Comparison of ENCODE assay signal across 38 cellular contexts in genomic region chr13:45713106-45713690, GRCh38. TPM values are rescaled to one million over a fixed set of nuclear protein-coding genes. Genes with fewer than 3 reads are reported as not detected.
"Had no signal": no experiment of that assay in that cellular context is flagged by ENCODE, and none has a peak within 500 bp of the region (broad histone marks: within the 10 kb centered on the region; RNA-seq: fewer than 3 reads in every experiment).

No MANE protein-coding gene starts in this region.

- H3K4me3 Mint-ChIP-seq: activated CD8-positive, alpha-beta T cell treated with anti-CD3 and anti-CD28 coated beads for 36 hours; activated naive CD4-positive, alpha-beta T cell treated with anti-CD3 and anti-CD28 coated beads, Interleukin-2, amount 10 ng/mL, durations not matched to agents 7 days and 5 days; activated naive CD8-positive, alpha-beta T cell treated with anti-CD3 and anti-CD28 coated beads, Interleukin-2, amount 10 ng/mL, durations not matched to agents 7 days and 5 days; activated T-cell treated with anti-CD3 and anti-CD28 coated beads, Interleukin-2, amount 50 U/mL, for 24 hours; activated T-cell treated with anti-CD3 and anti-CD28 coated beads, Interleukin-2, amount 50 U/mL, for 72 hours; central memory CD8-positive, alpha-beta T cell; dendritic cell treated with granulocyte-macrophage colony-stimulating factor and Interleukin-4, amounts not matched to agents 40 ng/mL and 50 ng/mL, for 4 days; effector memory CD8-positive, alpha-beta T cell; T-helper 17 cell; T-helper 2 cell treated with Interferon-gamma antibody and Interleukin-4, amounts not matched to agents 5 μg/mL and 100 μg/mL, for 36 hours had no signal

- FAIRE-seq: astrocyte had no signal

- H3K36me3 Mint-ChIP-seq: activated naive CD4-positive, alpha-beta T cell treated with anti-CD3 and anti-CD28 coated beads, Interleukin-2, amount 10 ng/mL, durations not matched to agents 7 days and 5 days; activated naive CD4-positive, alpha-beta T cell treated with anti-CD3 and anti-CD28 coated beads, Interleukin-2, amount 50 U/mL, for 72 hours; activated naive CD8-positive, alpha-beta T cell treated with anti-CD3 and anti-CD28 coated beads, Interleukin-2, amount 10 ng/mL, durations not matched to agents 7 days and 5 days had no signal

- H3K4me3 ChIP-seq: coronary artery, dorsolateral prefrontal cortex, esophagus muscularis mucosa, gastrocnemius medialis, heart left ventricle had no signal

- H3K4me1 ChIP-seq: esophagus muscularis mucosa, foreskin keratinocyte, gastrocnemius medialis, heart left ventricle had no signal

- H3K27me3 Mint-ChIP-seq: activated CD8-positive, alpha-beta T cell treated with anti-CD3 and anti-CD28 coated beads for 36 hours; activated naive CD4-positive, alpha-beta T cell treated with anti-CD3 and anti-CD28 coated beads, Interleukin-2, amount 10 ng/mL, durations not matched to agents 7 days and 5 days; activated T-cell treated with anti-CD3 and anti-CD28 coated beads, Interleukin-2, amount 50 U/mL, for 24 hours; dendritic cell treated with granulocyte-macrophage colony-stimulating factor and Interleukin-4, amounts not matched to agents 40 ng/mL and 50 ng/mL, for 4 days had no signal

- H3K27ac Mint-ChIP-seq: activated CD8-positive, alpha-beta T cell treated with anti-CD3 and anti-CD28 coated beads for 36 hours; activated naive CD4-positive, alpha-beta T cell treated with anti-CD3 and anti-CD28 coated beads, Interleukin-2, amount 10 ng/mL, durations not matched to agents 7 days and 5 days; activated naive CD8-positive, alpha-beta T cell treated with anti-CD3 and anti-CD28 coated beads, Interleukin-2, amount 10 ng/mL, durations not matched to agents 7 days and 5 days; activated T-cell treated with anti-CD3 and anti-CD28 coated beads, Interleukin-2, amount 50 U/mL, for 24 hours; activated T-cell treated with anti-CD3 and anti-CD28 coated beads, Interleukin-2, amount 50 U/mL, for 72 hours; dendritic cell treated with granulocyte-macrophage colony-stimulating factor and Interleukin-4, amounts not matched to agents 40 ng/mL and 50 ng/mL, for 4 days; effector memory CD8-positive, alpha-beta T cell; T-helper 17 cell; T-helper 2 cell treated with Interferon-gamma antibody and Interleukin-4, amounts not matched to agents 5 μg/mL and 100 μg/mL, for 36 hours had no signal

- H3K27ac ChIP-seq: brain microvascular endothelial cell, coronary artery, esophagus muscularis mucosa, foreskin keratinocyte, gastrocnemius medialis, heart left ventricle, WERI-Rb-1 had no signal

- H3K27me3 ChIP-seq: brain microvascular endothelial cell, dorsolateral prefrontal cortex, esophagus muscularis mucosa, gastrocnemius medialis had no signal

- H3K4me1 Mint-ChIP-seq: activated naive CD4-positive, alpha-beta T cell treated with anti-CD3 and anti-CD28 coated beads, Interleukin-2, amount 10 ng/mL, durations not matched to agents 7 days and 5 days; activated naive CD8-positive, alpha-beta T cell treated with anti-CD3 and anti-CD28 coated beads, Interleukin-2, amount 10 ng/mL, durations not matched to agents 7 days and 5 days; central memory CD8-positive, alpha-beta T cell; T-helper 17 cell had no signal

- ATAC-seq: activated CD8-positive, alpha-beta T cell treated with anti-CD3 and anti-CD28 coated beads for 36 hours; activated naive CD4-positive, alpha-beta T cell treated with anti-CD3 and anti-CD28 coated beads, Interleukin-2, amount 50 U/mL, for 72 hours; activated T-cell treated with anti-CD3 and anti-CD28 coated beads, Interleukin-2, amount 50 U/mL, for 72 hours; effector memory CD8-positive, alpha-beta T cell; foreskin keratinocyte; gastrocnemius medialis; T-helper 17 cell had no signal

- H3K36me3 ChIP-seq: brain microvascular endothelial cell, esophagus muscularis mucosa, gastrocnemius medialis, heart left ventricle, WERI-Rb-1 had no signal

- H3K9me3 Mint-ChIP-seq: activated CD8-positive, alpha-beta T cell treated with anti-CD3 and anti-CD28 coated beads for 36 hours; activated naive CD4-positive, alpha-beta T cell treated with anti-CD3 and anti-CD28 coated beads, Interleukin-2, amount 10 ng/mL, durations not matched to agents 7 days and 5 days; activated naive CD4-positive, alpha-beta T cell treated with anti-CD3 and anti-CD28 coated beads, Interleukin-2, amount 50 U/mL, for 72 hours; activated naive CD8-positive, alpha-beta T cell treated with anti-CD3 and anti-CD28 coated beads, Interleukin-2, amount 10 ng/mL, durations not matched to agents 7 days and 5 days; activated T-cell treated with anti-CD3 and anti-CD28 coated beads, Interleukin-2, amount 50 U/mL, for 24 hours; activated T-cell treated with anti-CD3 and anti-CD28 coated beads, Interleukin-2, amount 50 U/mL, for 72 hours; central memory CD8-positive, alpha-beta T cell; dendritic cell treated with granulocyte-macrophage colony-stimulating factor and Interleukin-4, amounts not matched to agents 40 ng/mL and 50 ng/mL, for 4 days; effector memory CD8-positive, alpha-beta T cell; T-helper 2 cell treated with Interferon-gamma antibody and Interleukin-4, amounts not matched to agents 5 μg/mL and 100 μg/mL, for 36 hours had no signal

- H3K9me3 ChIP-seq: gastrocnemius medialis, heart left ventricle had no signal

- DNase-seq: activated CD4-positive, alpha-beta T cell treated with anti-CD3 and anti-CD28 coated beads for 1 hour; activated CD4-positive, alpha-beta T cell treated with anti-CD3 and anti-CD28 coated beads for 4 hours; activated CD4-positive, alpha-beta T cell treated with anti-CD3 and anti-CD28 coated beads, Interleukin-2, amount 50 U/mL, for 1 hour; activated CD4-positive, alpha-beta T cell treated with anti-CD3 and anti-CD28 coated beads, Interleukin-2, amount 50 U/mL, for 48 hours; activated CD4-positive, CD25-positive, alpha-beta regulatory T cell; activated CD8-positive, alpha-beta memory T cell treated with anti-CD3 and anti-CD28 coated beads for 24 hours; activated CD8-positive, alpha-beta memory T cell treated with anti-CD3 and anti-CD28 coated beads, Interleukin-2, amount 50 U/mL, for 48 hours; activated CD8-positive, alpha-beta T cell treated with anti-CD3 and anti-CD28 coated beads for 36 hours; activated gamma-delta T cell; activated naive CD4-positive, alpha-beta T cell; activated naive CD4-positive, alpha-beta T cell treated with anti-CD3 and anti-CD28 coated beads, Interleukin-2, amount 10 ng/mL, durations not matched to agents 7 days and 5 days; activated naive CD8-positive, alpha-beta T cell treated with anti-CD3 and anti-CD28 coated beads, Interleukin-2, amount 10 ng/mL, durations not matched to agents 7 days and 5 days; activated T-cell treated with anti-CD3 and anti-CD28 coated beads for 4 hours; activated T-cell treated with anti-CD3 and anti-CD28 coated beads, Interleukin-2, amount 50 U/mL, for 24 hours; activated T-cell treated with anti-CD3 and anti-CD28 coated beads, Interleukin-2, amount 50 U/mL, for 72 hours; brain microvascular endothelial cell; dorsolateral prefrontal cortex; effector CD4-positive, alpha-beta T cell; effector memory CD8-positive, alpha-beta T cell; erythroblast; foreskin keratinocyte; gastrocnemius medialis; glutamatergic neuron; T-helper 1 cell; T-helper 17 cell; T1000; WERI-Rb-1 had no signal

RNA-seq across cellular contexts. Expression of gene CBY2, which starts 11.1 kb away (rescaled TPM):
- total RNA-seq: activated CD8-positive, alpha-beta T cell treated with anti-CD3 and anti-CD28 coated beads for 36 hours; activated naive CD4-positive, alpha-beta T cell treated with anti-CD3 and anti-CD28 coated beads, Interleukin-2, amount 50 U/mL, for 72 hours; activated naive CD8-positive, alpha-beta T cell treated with anti-CD3 and anti-CD28 coated beads, Interleukin-2, amount 10 ng/mL, durations not matched to agents 7 days and 5 days; astrocyte; bronchial epithelial cell; cardiac septum; cerebellum; dorsolateral prefrontal cortex; esophagus muscularis mucosa; foreskin keratinocyte; gastrocnemius medialis; heart left ventricle; T-helper 17 cell had no signal
- polyA plus RNA-seq: foreskin keratinocyte, heart left ventricle had no signal
